Comparison of ENCODE assay signal across 12 cellular contexts in the genomic region with DNA sequence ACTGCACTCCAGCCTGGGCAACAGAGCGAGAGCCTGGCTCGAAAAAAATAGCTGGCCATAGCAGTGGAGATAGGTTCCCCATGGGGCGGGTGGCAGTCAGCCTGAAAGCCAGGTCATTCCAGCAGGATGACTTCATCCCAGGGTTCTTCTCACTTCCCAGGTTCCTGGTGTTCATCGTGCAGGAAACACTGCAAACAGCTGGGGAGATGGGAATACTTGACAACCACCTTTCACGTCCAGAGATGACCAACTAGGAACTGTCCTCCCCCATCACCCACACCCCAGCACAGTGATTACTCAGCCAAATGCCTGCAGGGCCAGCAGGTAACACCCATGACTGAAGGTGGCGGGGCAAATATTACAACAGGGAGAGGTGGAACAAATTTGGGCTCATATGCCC. TPM values are rescaled to one million over a fixed set of nuclear protein-coding genes. Genes with fewer than 3 reads are reported as not detected.
DNase-seq lines count a peak whose midpoint lies in the region; ATAC-seq and TF ChIP-seq lines count a peak whose summit lies in the region.
"Had no signal": no experiment of that assay in that cellular context is flagged by ENCODE, and none has a peak within 500 bp of the region (broad histone marks: within the 10 kb centered on the region; RNA-seq: fewer than 3 reads in every experiment).

No MANE protein-coding gene starts in this region.

- H3K4me3 ChIP-seq in endodermal cell (ENCODE audit: low read length): peak overlapping the region; percentile 87

- H3K9me3 ChIP-seq in endodermal cell (ENCODE audit: control insufficient read depth, low read length): no peaks in the 10 kb centered on the region
- H3K9me3 ChIP-seq: left lung had no signal

- H3K27me3 Mint-ChIP-seq in endodermal cell (ENCODE audit: insufficient read depth): no peaks in the 10 kb centered on the region
- peaks cover 23% of the 10 kb centered on the region for H3K27me3 Mint-ChIP-seq in nephron (ENCODE audit: low read depth)
- H3K27me3 Mint-ChIP-seq in activated CD8-positive, alpha-beta T cell treated with anti-CD3 and anti-CD28 coated beads for 36 hours: peaks cover 15% of the 10 kb centered on the region

- H3K4me1 ChIP-seq in endodermal cell (ENCODE audit: control insufficient read depth, insufficient read depth, low read length): no peaks in the 10 kb centered on the region

- H3K4me1 Mint-ChIP-seq in endodermal cell (peaks cover 24% of the 10 kb centered on the region), nephron (peaks cover 8% of the 10 kb centered on the region)
- H3K4me1 Mint-ChIP-seq in activated CD8-positive, alpha-beta T cell treated with anti-CD3 and anti-CD28 coated beads for 36 hours (ENCODE audit: low read depth): peaks cover 7% of the 10 kb centered on the region

- H3K27ac ChIP-seq in endodermal cell (ENCODE audit: low read depth, low read length): no peak overlapping the region

- POLR2A ChIA-PET in activated CD8-positive, alpha-beta T cell treated with anti-CD3 and anti-CD28 coated beads for 36 hours (lab: Charles Lee): no interaction called here

- DNase-seq in Caki2 (ENCODE audit: low read depth) (peak; percentile 77), LoVo (ENCODE audit: low spot score) (peak; percentile 59), endodermal cell (peak; percentile 85)
- no peak for DNase-seq in activated CD8-positive, alpha-beta T cell treated with anti-CD3 and anti-CD28 coated beads for 36 hours
- DNase-seq in activated effector memory CD4-positive, alpha-beta T cell treated with Interleukin-2 at 50 U/mL for 16 hours: no peak
- DNase-seq: activated B cell treated with CpG ODN at 0.5 μM for 24 hours; activated naive CD4-positive, alpha-beta T cell treated with anti-CD3 and anti-CD28 coated beads, Interleukin-2, amount 50 U/mL, for 16 hours; left lung; NK-92 treated with Interleukin-12 subunit alpha and Interleukin-12 subunit beta, amount 100 ng/mL, for 24 hours had no signal

- H3K27me3 ChIP-seq in endodermal cell (ENCODE audit: control insufficient read depth, insufficient read depth, low read length, poor library complexity, severe bottlenecking): no peaks in the 10 kb centered on the region

- no peak overlapping the region for H3K9ac ChIP-seq in endodermal cell (ENCODE audit: extremely low read depth, low read length, poor library complexity, severe bottlenecking)

- H3K36me3 Mint-ChIP-seq in endodermal cell (ENCODE audit: low read depth) (peaks cover 6% of the 10 kb centered on the region), nephron (ENCODE audit: low read depth) (no peaks in the 10 kb centered on the region)
- H3K36me3 Mint-ChIP-seq in activated CD8-positive, alpha-beta T cell treated with anti-CD3 and anti-CD28 coated beads for 36 hours (ENCODE audit: low read depth): no peaks in the 10 kb centered on the region

- peak overlapping the region; percentile 74 for H3K27ac Mint-ChIP-seq in endodermal cell
- H3K27ac Mint-ChIP-seq in nephron: no peak overlapping the region
- no peak overlapping the region for H3K27ac Mint-ChIP-seq in activated CD8-positive, alpha-beta T cell treated with anti-CD3 and anti-CD28 coated beads for 36 hours
- H3K27ac Mint-ChIP-seq: activated B cell treated with CpG ODN at 0.5 μM for 24 hours had no signal

- CTCF ChIA-PET in activated CD8-positive, alpha-beta T cell treated with anti-CD3 and anti-CD28 coated beads for 36 hours (lab: Charles Lee): interaction anchor here (1.0 to 1.2 kb wide), 2 partner anchors 19 to 245 kb away, joined by 3 to 4 read pairs; no protein-coding TSS in a partner anchor

- 71 to 92% methylated on average over 2 to 6 of the region's 6 CpGs for WGBS in endodermal cell (ENCODE audit: insufficient coverage in 1 of 2, insufficient read length in 1 of 2), 2 experiments

- no peak for ATAC-seq in activated CD8-positive, alpha-beta T cell treated with anti-CD3 and anti-CD28 coated beads for 36 hours
- ATAC-seq in HG03139 (IDR thresholded peaks at IDR 0.05; ENCODE audit: unreplicated experiment) (no peak), HG02588 (IDR thresholded peaks at IDR 0.05; ENCODE audit: unreplicated experiment) (no peak)
- ATAC-seq: left lung had no signal

- in situ Hi-C loops in Caki2 (cut with HindIII; ENCODE audit: low pct_unique_long_range_greater_than_20kb, low sequenced_read_pairs): no loop called here

- peaks cover 13% of the 10 kb centered on the region for H3K36me3 ChIP-seq in endodermal cell (ENCODE audit: control insufficient read depth, insufficient read depth, low read length)
- H3K36me3 ChIP-seq: left lung had no signal

- TF ChIP-seq CTCF in endodermal cell (conservative IDR thresholded peaks at IDR 0.05): no peak
- TF ChIP-seq CTCF in nephron (IDR thresholded peaks at IDR 0.05; ENCODE audit: unreplicated experiment in 3 of 3): no peak
- no peak for TF ChIP-seq CTCF in activated CD8-positive, alpha-beta T cell treated with anti-CD3 and anti-CD28 coated beads for 36 hours (IDR thresholded peaks at IDR 0.05)

- H3K4me3 Mint-ChIP-seq in endodermal cell (peak overlapping the region; percentile 78), nephron (peak overlapping the region; percentile 94 to 98 (median 95))
- H3K4me3 Mint-ChIP-seq in activated CD8-positive, alpha-beta T cell treated with anti-CD3 and anti-CD28 coated beads for 36 hours: no peak overlapping the region

- intact Hi-C loops in activated CD8-positive, alpha-beta T cell treated with anti-CD3 and anti-CD28 coated beads for 36 hours (cut with micrococcal nuclease): loop anchor here (10.0 kb wide), 1 partner anchor 227 kb away; no protein-coding TSS in a partner anchor

- H3K9me3 Mint-ChIP-seq in endodermal cell (no peaks in the 10 kb centered on the region), nephron (no peaks in the 10 kb centered on the region)
- no peaks in the 10 kb centered on the region for H3K9me3 Mint-ChIP-seq in activated CD8-positive, alpha-beta T cell treated with anti-CD3 and anti-CD28 coated beads for 36 hours
- H3K9me3 Mint-ChIP-seq: activated B cell treated with CpG ODN at 0.5 μM for 24 hours had no signal

RNA-seq across cellular contexts. Expression of a gene that starts 1.7 kb away (rescaled TPM):
- total RNA-seq in Caki2 (2014; rRNA removed; shearing (Covaris generic); ENCODE audit: low replicate concordance): 14.9 and 80.6 TPM in 2 replicates
- total RNA-seq in endodermal cell: 10 to 100 TPM; 35.4 to 43.8 TPM
- polyA plus RNA-seq in endodermal cell (2013, experiment 1 of 2): 19.1 TPM
- polyA plus RNA-seq in endodermal cell (2013, experiment 2 of 2): 18.8 TPM
- 1 to 10 TPM; 4.2 to 5.3 TPM for total RNA-seq in activated CD8-positive, alpha-beta T cell treated with anti-CD3 and anti-CD28 coated beads for 36 hours

RNA-seq across cellular contexts. Expression of a gene that starts 33.9 kb away (rescaled TPM):
- total RNA-seq in Caki2 (2014; rRNA removed; shearing (Covaris generic); ENCODE audit: low replicate concordance): 216 and 281 TPM in 2 replicates
- 100 to 1,000 TPM; 153 to 158 TPM for total RNA-seq in endodermal cell
- polyA plus RNA-seq in endodermal cell (2013, experiment 1 of 2): 232 TPM
- polyA plus RNA-seq in endodermal cell (2013, experiment 2 of 2): 201 TPM
- 100 to 1,000 TPM; 122 to 128 TPM for total RNA-seq in activated CD8-positive, alpha-beta T cell treated with anti-CD3 and anti-CD28 coated beads for 36 hours

RNA-seq across cellular contexts. Expression of a gene that starts 41.1 kb away (rescaled TPM):
- total RNA-seq in Caki2 (2014; rRNA removed; shearing (Covaris generic); ENCODE audit: low replicate concordance): 128 and 149 TPM in 2 replicates
- total RNA-seq in endodermal cell: 10 to 100 TPM; 60.7 to 61.7 TPM
- polyA plus RNA-seq in endodermal cell (2013, experiment 1 of 2): 54.5 TPM
- 62.1 TPM for polyA plus RNA-seq in endodermal cell (2013, experiment 2 of 2)
- 10 to 100 TPM; 26.2 to 27.9 TPM for total RNA-seq in activated CD8-positive, alpha-beta T cell treated with anti-CD3 and anti-CD28 coated beads for 36 hours

Comparison
In these comparisons a context has a peak if more than half of its experiments do, and no peak if none do; other contexts are left out.
1. DNase-seq: peak in Caki2 (single experiment), LoVo (single experiment) and endodermal cell (single experiment); none in activated CD8-positive, alpha-beta T cell treated with anti-CD3 and anti-CD28 coated beads for 36 hours (single experiment) and activated effector memory CD4-positive, alpha-beta T cell treated with Interleukin-2 at 50 U/mL for 16 hours (single experiment).